In the genomic region with DNA sequence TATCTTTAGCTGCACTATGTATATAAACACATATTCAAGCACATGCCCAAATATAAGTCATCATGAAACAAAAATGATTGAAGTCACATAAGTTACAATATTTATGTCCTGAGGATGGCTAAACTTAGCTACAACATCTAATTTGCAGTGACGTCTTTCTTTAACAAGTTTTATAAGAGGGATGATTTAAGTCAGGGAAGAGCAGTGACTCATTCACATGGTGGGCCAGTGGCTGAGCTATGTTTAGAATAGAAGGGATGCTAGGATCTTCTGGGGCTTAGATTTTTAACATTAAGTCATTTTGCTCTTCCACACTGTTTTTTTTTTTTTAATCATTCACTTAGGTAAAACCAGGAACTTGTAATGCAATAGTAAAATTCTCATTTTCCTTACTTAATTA, we compare ENCODE assay signal across 31 cellular contexts. TPM values are rescaled to one million over a fixed set of nuclear protein-coding genes. Genes with fewer than 3 reads are reported as not detected.
"Had no signal": no experiment of that assay in that cellular context is flagged by ENCODE, and none has a peak within 500 bp of the region (broad histone marks: within the 10 kb centered on the region; RNA-seq: fewer than 3 reads in every experiment).

No MANE protein-coding gene starts in this region.

- H3K36me3 ChIP-seq: left lung, lower lobe of right lung, ovary, right atrium auricular region, right lobe of liver, stomach, suprapubic skin, thoracic aorta, tibial artery, uterus had no signal

- H3K9me3 ChIP-seq: left lung, lower lobe of right lung, mucosa of descending colon, ovary, right atrium auricular region, right lobe of liver, stomach, suprapubic skin, thoracic aorta, tibial artery, uterus had no signal

- ATAC-seq: left colon; left lung; lower lobe of right lung; mucosa of descending colon; naive thymus-derived CD4-positive, alpha-beta T cell; natural killer cell treated with Interleukin-12 subunit alpha and Interleukin-12 subunit beta and Interleukin-15 and Interleukin-18, amount 100 ng/mL, for 72 hours; right lobe of liver; stimulated activated naive B cell treated with anti-CD40 and anti-IgM and Interleukin-4, amounts not matched to agents 10 μg/mL and 1 μg/mL and 100 μg/mL, for 72 hours; stimulated activated naive CD8-positive, alpha-beta T cell treated with anti-CD3 and anti-CD28 coated beads, Interleukin-15, Interleukin-2, amounts not matched to agents 100 U/mL and 50 U/mL, for 24 hours had no signal

- H3K4me1 ChIP-seq: left lung, lower lobe of right lung, right atrium auricular region, right lobe of liver, stomach, suprapubic skin, tibial artery, uterus had no signal

- H3K4me3 ChIP-seq: left lung, lower lobe of right lung, mucosa of descending colon, ovary, right atrium auricular region, right lobe of liver, skin epidermis, stomach, suprapubic skin, thoracic aorta, tibial artery, uterus had no signal

- DNase-seq: hypothalamus; immature natural killer cell; kidney; left colon; left lung; lower lobe of right lung; mammary epithelial cell; midbrain; mucosa of descending colon; naive thymus-derived CD4-positive, alpha-beta T cell; ovary; right lobe of liver; stimulated activated CD4-positive, alpha-beta T cell treated with anti-CD3 and anti-CD28 coated beads, Interleukin-12 subunit alpha, Interleukin-12 subunit beta, amount 100 ng/mL, for 4 hours; stimulated activated CD4-positive, alpha-beta T cell treated with anti-CD3 and anti-CD28 coated beads, Interleukin-15, amount 100 ng/mL, for 24 hours; stimulated activated CD4-positive, alpha-beta T cell treated with anti-CD3 and anti-CD28 coated beads, Interleukin-2, amount 100 ng/mL, for 24 hours; stimulated activated CD4-positive, alpha-beta T cell treated with anti-CD3 and anti-CD28 coated beads, Interleukin-4, amount 100 ng/mL, for 1 hour; stimulated activated naive B cell treated with anti-CD40 and anti-IgM and Interleukin-4, amounts not matched to agents 10 μg/mL and 1 μg/mL and 100 μg/mL, for 72 hours; stimulated activated naive CD8-positive, alpha-beta T cell treated with anti-CD3 and anti-CD28 coated beads, Interleukin-15, Interleukin-2, amounts not matched to agents 100 U/mL and 50 U/mL, for 24 hours; stomach; tibial artery; trophoblast cell; uterus had no signal

- H3K27ac ChIP-seq: left lung, lower lobe of right lung, ovary, right atrium auricular region, right lobe of liver, skin epidermis, stomach, suprapubic skin, thoracic aorta, tibial artery, uterus had no signal

- H3K27me3 ChIP-seq: left lung, ovary, right atrium auricular region, right lobe of liver, uterus had no signal

RNA-seq across cellular contexts. Expression of gene ADCYAP1, which starts 22.3 kb away (rescaled TPM):
- total RNA-seq: mammary epithelial cell, myocyte, progenitor cell of endocrine pancreas, pulmonary artery endothelial cell, renal cortical epithelial cell, suprapubic skin had no signal
- polyA plus RNA-seq: immature natural killer cell; mammary epithelial cell; naive thymus-derived CD4-positive, alpha-beta T cell had no signal
